Comparison of ENCODE assay signal across 2 cellular contexts in the genomic region with DNA sequence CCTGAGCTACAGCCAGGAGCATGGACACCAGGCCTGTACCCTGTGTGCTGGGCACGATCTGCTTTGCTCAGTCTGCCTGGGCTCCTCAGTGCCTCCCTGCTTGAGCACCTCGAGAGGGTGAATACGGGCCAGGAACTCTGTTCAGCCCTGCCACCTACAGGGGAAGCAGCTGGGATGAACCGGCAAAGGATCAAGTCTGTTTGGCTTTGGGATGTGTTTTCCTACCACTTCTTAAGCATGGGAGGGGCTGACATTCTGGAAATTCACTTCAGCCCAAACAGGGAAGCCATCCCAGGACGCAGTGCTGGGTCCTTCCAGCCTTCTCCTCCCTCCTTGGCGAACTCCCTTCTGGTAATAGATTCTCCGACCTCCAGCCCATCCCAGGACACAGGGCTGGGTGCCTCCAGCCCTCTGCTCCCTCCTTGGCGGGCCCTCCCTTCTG.
TF ChIP-seq lines count a peak whose summit lies in the region.

No MANE protein-coding gene starts in this region.

TF ChIP-seq in IMR-90, 13 proteins besides CTCF, POLR2A, EP300 and RAD21:
- TF ChIP-seq RCOR1 (IDR thresholded peaks at IDR 0.05; ENCODE audit: insufficient replicate concordance, low read length) (no peak), CHD1 (IDR thresholded peaks at IDR 0.05; ENCODE audit: low read depth, low read length) (no peak), BHLHE40 (IDR thresholded peaks at IDR 0.05; ENCODE audit: low read depth, low read length) (no peak), NFE2L2 (IDR thresholded peaks at IDR 0.05; ENCODE audit: low read depth, low read length) (no peak), MXI1 (IDR thresholded peaks at IDR 0.05; ENCODE audit: borderline replicate concordance, low read depth, low read length) (no peak), SMC3 (IDR thresholded peaks at IDR 0.05; ENCODE audit: low read depth, low read length) (peak; percentile 62)

TF ChIP-seq in K562, 482 proteins besides CTCF, POLR2A, EP300 and RAD21:
- TF ChIP-seq SRF (CRISPR knock-in tag; IDR thresholded peaks at IDR 0.05) = peak in 1 of 2 experiments; percentile 58; a peak in 1 of 4 replicates
- no peak for TF ChIP-seq TFAM (CRISPR knock-in tag; conservative IDR thresholded peaks at IDR 0.05)
- TF ChIP-seq CTBP1 (IDR thresholded peaks at IDR 0.05; ENCODE audit: borderline replicate concordance) = 0 out of 2 replicates have a peak, but pooled peaks have one; percentile 23
- no peak for TF ChIP-seq ATF6 (CRISPR knock-in tag; IDR thresholded peaks at IDR 0.05)
- TF ChIP-seq PHTF2 (CRISPR knock-in tag; IDR thresholded peaks at IDR 0.05) = no peak
- TF ChIP-seq, protein P1, sequence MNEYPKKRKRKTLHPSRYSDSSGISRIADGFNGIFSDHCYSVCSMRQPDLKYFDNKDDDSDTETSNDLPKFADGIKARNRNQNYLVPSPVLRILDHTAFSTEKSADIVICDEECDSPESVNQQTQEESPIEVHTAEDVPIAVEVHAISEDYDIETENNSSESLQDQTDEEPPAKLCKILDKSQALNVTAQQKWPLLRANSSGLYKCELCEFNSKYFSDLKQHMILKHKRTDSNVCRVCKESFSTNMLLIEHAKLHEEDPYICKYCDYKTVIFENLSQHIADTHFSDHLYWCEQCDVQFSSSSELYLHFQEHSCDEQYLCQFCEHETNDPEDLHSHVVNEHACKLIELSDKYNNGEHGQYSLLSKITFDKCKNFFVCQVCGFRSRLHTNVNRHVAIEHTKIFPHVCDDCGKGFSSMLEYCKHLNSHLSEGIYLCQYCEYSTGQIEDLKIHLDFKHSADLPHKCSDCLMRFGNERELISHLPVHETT (CRISPR knock-in tag; conservative IDR thresholded peaks at IDR 0.05 in 1 of 2, IDR thresholded peaks at IDR 0.05 in 1 of 2) = no peak
- no peak for TF ChIP-seq SMAD4 (CRISPR knock-in tag; conservative IDR thresholded peaks at IDR 0.05)
- no peak for TF ChIP-seq ZNF197 (CRISPR knock-in tag; IDR thresholded peaks at IDR 0.05; ENCODE audit: low read depth)
- TF ChIP-seq, protein P2, sequence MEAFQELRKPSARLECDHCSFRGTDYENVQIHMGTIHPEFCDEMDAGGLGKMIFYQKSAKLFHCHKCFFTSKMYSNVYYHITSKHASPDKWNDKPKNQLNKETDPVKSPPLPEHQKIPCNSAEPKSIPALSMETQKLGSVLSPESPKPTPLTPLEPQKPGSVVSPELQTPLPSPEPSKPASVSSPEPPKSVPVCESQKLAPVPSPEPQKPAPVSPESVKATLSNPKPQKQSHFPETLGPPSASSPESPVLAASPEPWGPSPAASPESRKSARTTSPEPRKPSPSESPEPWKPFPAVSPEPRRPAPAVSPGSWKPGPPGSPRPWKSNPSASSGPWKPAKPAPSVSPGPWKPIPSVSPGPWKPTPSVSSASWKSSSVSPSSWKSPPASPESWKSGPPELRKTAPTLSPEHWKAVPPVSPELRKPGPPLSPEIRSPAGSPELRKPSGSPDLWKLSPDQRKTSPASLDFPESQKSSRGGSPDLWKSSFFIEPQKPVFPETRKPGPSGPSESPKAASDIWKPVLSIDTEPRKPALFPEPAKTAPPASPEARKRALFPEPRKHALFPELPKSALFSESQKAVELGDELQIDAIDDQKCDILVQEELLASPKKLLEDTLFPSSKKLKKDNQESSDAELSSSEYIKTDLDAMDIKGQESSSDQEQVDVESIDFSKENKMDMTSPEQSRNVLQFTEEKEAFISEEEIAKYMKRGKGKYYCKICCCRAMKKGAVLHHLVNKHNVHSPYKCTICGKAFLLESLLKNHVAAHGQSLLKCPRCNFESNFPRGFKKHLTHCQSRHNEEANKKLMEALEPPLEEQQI (IDR thresholded peaks at IDR 0.05) = no peak
- no peak for TF ChIP-seq GATAD2B (IDR thresholded peaks at IDR 0.05; ENCODE audit: borderline replicate concordance)
- TF ChIP-seq POLR2AphosphoS5 (IDR thresholded peaks at IDR 0.05; ENCODE audit: control insufficient read depth, insufficient read depth, low read depth, low read length) = no peak
